In genomic region chr6:151655099-151655498, GRCh38 we compare ENCODE assay signal across 26 cellular contexts.
"Had no signal": no experiment of that assay in that cellular context is flagged by ENCODE, and none has a peak within 500 bp of the region (broad histone marks: within the 10 kb centered on the region; RNA-seq: fewer than 3 reads in every experiment).

No MANE protein-coding gene starts in this region.

- H3K36me3 ChIP-seq: colonic mucosa, esophagus squamous epithelium, gastrocnemius medialis, heart right ventricle, left lung, lower lobe of right lung had no signal

- H3K27ac ChIP-seq: colonic mucosa, epithelial cell of prostate, esophagus squamous epithelium, gastrocnemius medialis, heart right ventricle, left lung, lower lobe of right lung had no signal

- ATAC-seq: effector memory CD8-positive, alpha-beta T cell; esophagus mucosa; gastrocnemius medialis; heart right ventricle; left cardiac atrium; left lung; left ventricle myocardium superior; lower lobe of right lung; mucosa of descending colon had no signal

- DNase-seq: colonic mucosa; cortex of kidney; effector CD8-positive, alpha-beta T cell; effector memory CD8-positive, alpha-beta T cell; endodermal cell; erythroblast; esophagus squamous epithelium; foreskin fibroblast; foreskin melanocyte; gastrocnemius medialis; glutamatergic neuron; head of caudate nucleus; heart right ventricle; hippocampal formation; left cardiac atrium; left lung; left ventricle myocardium superior; lower lobe of right lung; mesenchymal stem cell; mucosa of descending colon; naive B cell had no signal

- H3K4me3 ChIP-seq: colonic mucosa, esophagus squamous epithelium, gastrocnemius medialis, heart right ventricle, left lung, lower lobe of right lung, mucosa of descending colon had no signal

- H3K27me3 ChIP-seq: colonic mucosa, esophagus squamous epithelium, gastrocnemius medialis, heart right ventricle, left lung had no signal

- H3K9me3 ChIP-seq: colonic mucosa had no signal

- H3K4me1 ChIP-seq: colonic mucosa, gastrocnemius medialis, heart right ventricle, left lung, lower lobe of right lung had no signal

- FAIRE-seq: endometrium, islet of Langerhans, keratinocyte had no signal
